ENCODE assay signal across 17 cellular contexts in the genomic region with DNA sequence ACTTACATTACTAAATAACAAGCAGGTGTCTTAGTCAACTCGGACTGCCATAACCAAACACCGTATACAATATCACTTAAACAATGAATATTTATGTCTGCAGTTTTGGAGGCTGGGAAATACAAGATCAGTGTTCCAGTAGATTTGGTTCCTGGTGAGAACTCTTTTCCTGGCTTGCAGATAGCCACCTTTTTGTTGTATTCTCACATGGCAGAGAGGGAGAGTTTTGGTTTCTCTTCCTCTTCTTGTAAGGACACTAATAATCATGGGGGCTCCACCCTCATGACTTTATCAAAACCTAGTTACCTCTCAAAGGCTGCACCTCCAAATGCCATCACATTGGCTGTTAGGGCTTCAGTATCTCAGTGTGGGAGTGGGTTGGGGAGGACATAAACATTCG.
DNase-seq lines count a peak whose midpoint lies in the region; ATAC-seq and TF ChIP-seq lines count a peak whose summit lies in the region.
"Had no signal": no experiment of that assay in that cellular context is flagged by ENCODE, and none has a peak within 500 bp of the region (broad histone marks: within the 10 kb centered on the region; RNA-seq: fewer than 3 reads in every experiment).

No MANE protein-coding gene starts in this region.

- CTCF ChIA-PET in activated CD8-positive, alpha-beta memory T cell treated with anti-CD3 and anti-CD28 coated beads, Interleukin-2, amount 10 ng/mL, durations not matched to agents 7 days and 5 days (lab: Charles Lee): interaction anchor here (0.8 kb wide), 1 partner anchor 15 kb away, joined by 4 read pairs; no protein-coding TSS in a partner anchor
- CTCF ChIA-PET in WTC11 (lab: Charles Lee): no interaction called here

- TF ChIP-seq CTCF in WTC11 (IDR thresholded peaks at IDR 0.05): no peak
- TF ChIP-seq CTCF in chondrocyte (IDR thresholded peaks at IDR 0.05): no peak

- peak overlapping the region; percentile 67 for H3K27ac Mint-ChIP-seq in activated CD8-positive, alpha-beta memory T cell treated with anti-CD3 and anti-CD28 coated beads, Interleukin-2, amount 10 ng/mL, durations not matched to agents 7 days and 5 days
- H3K27ac Mint-ChIP-seq in WTC11 (0 out of 2 replicates have a peak overlapping the region, but pooled peaks have one; percentile 68), chondrocyte (ENCODE audit: unreplicated experiment) (no peak overlapping the region)

- DNase-seq in activated CD8-positive, alpha-beta memory T cell treated with anti-CD3 and anti-CD28 coated beads, Interleukin-2, amount 10 ng/mL, durations not matched to agents 7 days and 5 days: no peak
- DNase-seq in activated CD8-positive, alpha-beta memory T cell treated with anti-CD3 and anti-CD28 coated beads, Interleukin-2, amount 50 U/mL, for 48 hours: no peak
- DNase-seq in WTC11 (ENCODE audit: low spot score): no peak
- DNase-seq in amniotic stem cell (lab: John Stamatoyannopoulos, UW): no peak
- no peak for DNase-seq in Ammon's horn (ENCODE audit: low spot score)
- DNase-seq in chondrocyte (ENCODE audit: low spot score): no peak
- no peak for DNase-seq in GOT3 (lab: John Stamatoyannopoulos, UW)
- DNase-seq: DMS 273 treated with DMSO at 0.1 percent for 48 hours, MG63, NCI-H1092 treated with DMSO at 0.1 percent for 48 hours, NCI-H187, NCI-H2171, NCI-H446 treated with DMSO at 0.1 percent for 48 hours, NCI-H748 treated with DMSO at 0.1 percent for 48 hours, Peyer's patch, SHP77 had no signal

- H3K27me3 Mint-ChIP-seq in activated CD8-positive, alpha-beta memory T cell treated with anti-CD3 and anti-CD28 coated beads, Interleukin-2, amount 10 ng/mL, durations not matched to agents 7 days and 5 days: no peaks in the 10 kb centered on the region
- H3K27me3 Mint-ChIP-seq in WTC11 (ENCODE audit: low read depth): no peaks in the 10 kb centered on the region
- no peaks in the 10 kb centered on the region for H3K27me3 Mint-ChIP-seq in chondrocyte (ENCODE audit: low read depth)

- peak; percentile 46 for ATAC-seq in activated CD8-positive, alpha-beta memory T cell treated with anti-CD3 and anti-CD28 coated beads, Interleukin-2, amount 10 ng/mL, durations not matched to agents 7 days and 5 days
- ATAC-seq in GM18907 (IDR thresholded peaks at IDR 0.05; ENCODE audit: unreplicated experiment) (peak; percentile 51), WTC11 (no peak)

- H3K36me3 Mint-ChIP-seq in activated CD8-positive, alpha-beta memory T cell treated with anti-CD3 and anti-CD28 coated beads, Interleukin-2, amount 10 ng/mL, durations not matched to agents 7 days and 5 days: peaks cover 16% of the 10 kb centered on the region
- peaks cover 38% of the 10 kb centered on the region for H3K36me3 Mint-ChIP-seq in WTC11
- no peaks in the 10 kb centered on the region for H3K36me3 Mint-ChIP-seq in chondrocyte (ENCODE audit: low read depth)

- peak overlapping the region; percentile 23 for H3K4me3 Mint-ChIP-seq in activated CD8-positive, alpha-beta memory T cell treated with anti-CD3 and anti-CD28 coated beads, Interleukin-2, amount 10 ng/mL, durations not matched to agents 7 days and 5 days
- H3K4me3 Mint-ChIP-seq in WTC11: no peak overlapping the region
- no peak overlapping the region for H3K4me3 Mint-ChIP-seq in chondrocyte (ENCODE audit: unreplicated experiment)

- POLR2A ChIA-PET in WTC11 (lab: Charles Lee): no interaction called here

- H3K4me1 Mint-ChIP-seq in activated CD8-positive, alpha-beta memory T cell treated with anti-CD3 and anti-CD28 coated beads, Interleukin-2, amount 10 ng/mL, durations not matched to agents 7 days and 5 days: peaks cover 23% of the 10 kb centered on the region
- 0 out of 2 replicates have a peak, but pooled peaks cover 4% of the 10 kb centered on the region for H3K4me1 Mint-ChIP-seq in WTC11
- H3K4me1 Mint-ChIP-seq in chondrocyte (ENCODE audit: low read depth): peaks cover 9% of the 10 kb centered on the region

- H3K9me3 Mint-ChIP-seq in activated CD8-positive, alpha-beta memory T cell treated with anti-CD3 and anti-CD28 coated beads, Interleukin-2, amount 10 ng/mL, durations not matched to agents 7 days and 5 days (ENCODE audit: low read depth): peaks cover 3% of the 10 kb centered on the region
- H3K9me3 Mint-ChIP-seq in WTC11: peaks cover 11% of the 10 kb centered on the region
- H3K9me3 Mint-ChIP-seq in chondrocyte (ENCODE audit: low read depth): peaks cover 3% of the 10 kb centered on the region

TF ChIP-seq in WTC11, 78 proteins besides CTCF, POLR2A, EP300 and RAD21:
- TF ChIP-seq, protein P1, sequence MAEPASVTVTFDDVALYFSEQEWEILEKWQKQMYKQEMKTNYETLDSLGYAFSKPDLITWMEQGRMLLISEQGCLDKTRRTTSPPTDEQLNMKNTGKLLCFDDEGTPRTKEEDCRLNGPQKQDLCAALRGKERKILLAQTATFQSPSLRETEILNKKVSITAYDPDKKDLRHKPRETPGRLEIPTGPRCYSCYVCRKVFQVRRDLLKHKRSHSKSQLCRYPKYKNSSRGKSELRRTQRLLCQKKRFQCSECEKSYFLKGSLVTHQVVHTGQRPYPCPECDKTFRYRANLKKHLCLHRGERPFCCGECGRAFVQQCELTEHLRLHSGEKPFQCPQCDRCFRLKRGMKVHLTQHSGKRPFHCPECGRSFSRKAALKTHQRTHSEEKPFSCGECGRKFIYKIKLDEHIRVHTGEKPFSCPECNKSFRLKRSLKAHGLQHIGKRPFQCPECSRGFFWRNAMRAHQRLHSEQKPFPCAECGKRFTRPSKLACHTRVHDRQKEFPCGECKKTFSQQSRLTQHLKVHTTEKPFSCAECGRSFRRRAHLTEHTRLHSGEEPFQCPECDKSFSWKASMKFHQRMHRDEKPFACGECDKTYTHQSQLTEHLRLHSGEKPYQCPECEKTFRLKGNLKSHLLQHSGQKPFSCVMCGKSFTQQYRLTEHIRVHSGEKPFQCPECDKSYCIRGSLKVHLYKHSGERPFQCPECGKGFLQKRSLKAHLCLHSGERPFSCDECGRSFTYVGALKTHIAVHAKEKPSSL (CRISPR knock-in tag; conservative IDR thresholded peaks at IDR 0.05): no peak
- TF ChIP-seq SMAD3 (CRISPR knock-in tag; IDR thresholded peaks at IDR 0.05; ENCODE audit: borderline replicate concordance) (no peak), NR3C1 (CRISPR knock-in tag; conservative IDR thresholded peaks at IDR 0.05; ENCODE audit: low read depth) (no peak), NR2C2 (CRISPR knock-in tag; IDR thresholded peaks at IDR 0.05) (no peak)
- TF ChIP-seq, protein P2, sequence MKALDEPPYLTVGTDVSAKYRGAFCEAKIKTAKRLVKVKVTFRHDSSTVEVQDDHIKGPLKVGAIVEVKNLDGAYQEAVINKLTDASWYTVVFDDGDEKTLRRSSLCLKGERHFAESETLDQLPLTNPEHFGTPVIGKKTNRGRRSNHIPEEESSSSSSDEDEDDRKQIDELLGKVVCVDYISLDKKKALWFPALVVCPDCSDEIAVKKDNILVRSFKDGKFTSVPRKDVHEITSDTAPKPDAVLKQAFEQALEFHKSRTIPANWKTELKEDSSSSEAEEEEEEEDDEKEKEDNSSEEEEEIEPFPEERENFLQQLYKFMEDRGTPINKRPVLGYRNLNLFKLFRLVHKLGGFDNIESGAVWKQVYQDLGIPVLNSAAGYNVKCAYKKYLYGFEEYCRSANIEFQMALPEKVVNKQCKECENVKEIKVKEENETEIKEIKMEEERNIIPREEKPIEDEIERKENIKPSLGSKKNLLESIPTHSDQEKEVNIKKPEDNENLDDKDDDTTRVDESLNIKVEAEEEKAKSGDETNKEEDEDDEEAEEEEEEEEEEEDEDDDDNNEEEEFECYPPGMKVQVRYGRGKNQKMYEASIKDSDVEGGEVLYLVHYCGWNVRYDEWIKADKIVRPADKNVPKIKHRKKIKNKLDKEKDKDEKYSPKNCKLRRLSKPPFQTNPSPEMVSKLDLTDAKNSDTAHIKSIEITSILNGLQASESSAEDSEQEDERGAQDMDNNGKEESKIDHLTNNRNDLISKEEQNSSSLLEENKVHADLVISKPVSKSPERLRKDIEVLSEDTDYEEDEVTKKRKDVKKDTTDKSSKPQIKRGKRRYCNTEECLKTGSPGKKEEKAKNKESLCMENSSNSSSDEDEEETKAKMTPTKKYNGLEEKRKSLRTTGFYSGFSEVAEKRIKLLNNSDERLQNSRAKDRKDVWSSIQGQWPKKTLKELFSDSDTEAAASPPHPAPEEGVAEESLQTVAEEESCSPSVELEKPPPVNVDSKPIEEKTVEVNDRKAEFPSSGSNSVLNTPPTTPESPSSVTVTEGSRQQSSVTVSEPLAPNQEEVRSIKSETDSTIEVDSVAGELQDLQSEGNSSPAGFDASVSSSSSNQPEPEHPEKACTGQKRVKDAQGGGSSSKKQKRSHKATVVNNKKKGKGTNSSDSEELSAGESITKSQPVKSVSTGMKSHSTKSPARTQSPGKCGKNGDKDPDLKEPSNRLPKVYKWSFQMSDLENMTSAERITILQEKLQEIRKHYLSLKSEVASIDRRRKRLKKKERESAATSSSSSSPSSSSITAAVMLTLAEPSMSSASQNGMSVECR (CRISPR knock-in tag; IDR thresholded peaks at IDR 0.05; ENCODE audit: borderline replicate concordance): no peak
